In the genomic region with DNA sequence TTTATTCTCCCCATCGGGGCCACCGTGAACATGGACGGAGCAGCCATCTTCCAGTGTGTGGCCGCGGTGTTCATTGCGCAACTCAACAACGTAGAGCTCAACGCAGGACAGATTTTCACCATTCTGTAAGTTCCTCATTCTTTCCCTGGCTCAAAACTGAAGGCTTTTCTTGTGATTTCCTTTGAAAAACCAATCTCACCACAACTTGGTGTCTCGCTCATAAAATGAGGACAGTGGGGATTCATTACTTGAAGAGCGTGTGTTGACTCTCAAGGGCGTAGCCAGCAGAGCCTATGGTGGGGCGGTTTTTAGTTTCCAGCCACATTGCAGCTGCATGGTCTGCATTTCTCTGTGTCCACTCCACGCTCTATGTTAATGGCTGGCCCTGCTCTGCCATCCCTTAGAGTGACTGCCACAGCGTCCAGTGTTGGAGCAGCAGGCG, we compare ENCODE assay signal across 15 cellular contexts. TPM values are rescaled to one million over a fixed set of nuclear protein-coding genes. Genes with fewer than 3 reads are reported as not detected.
DNase-seq lines count a peak whose midpoint lies in the region; ATAC-seq and TF ChIP-seq lines count a peak whose summit lies in the region.
"Had no signal": no experiment of that assay in that cellular context is flagged by ENCODE, and none has a peak within 500 bp of the region (broad histone marks: within the 10 kb centered on the region; RNA-seq: fewer than 3 reads in every experiment).

No MANE protein-coding gene starts in this region.

- no peak overlapping the region for H3K4me3 Mint-ChIP-seq in Caco-2 (ENCODE audit: unreplicated experiment)
- H3K4me3 Mint-ChIP-seq: activated naive CD8-positive, alpha-beta T cell treated with anti-CD3 and anti-CD28 coated beads, Interleukin-2, amount 10 ng/mL, durations not matched to agents 7 days and 5 days had no signal

- H3K4ac ChIP-seq in mesendoderm (ENCODE audit: low read depth, low read length), result no peak overlapping the region

- H3K27me3 Mint-ChIP-seq in Caco-2 (ENCODE audit: insufficient read depth, unreplicated experiment), result no peaks in the 10 kb centered on the region
- H3K27me3 Mint-ChIP-seq: activated naive CD8-positive, alpha-beta T cell treated with anti-CD3 and anti-CD28 coated beads, Interleukin-2, amount 10 ng/mL, durations not matched to agents 7 days and 5 days had no signal

- no peak overlapping the region for H2BK15ac ChIP-seq in mesendoderm (replicated peaks; ENCODE audit: low read depth)

- no peak overlapping the region for H2AK5ac ChIP-seq in mesendoderm (ENCODE audit: low read length)

- no peak for TF ChIP-seq EP300 in upper lobe of left lung (IDR thresholded peaks at IDR 0.05)

- H3K79me2 ChIP-seq in mesendoderm (ENCODE audit: control insufficient read depth, insufficient read depth, low read length), result no peaks in the 10 kb centered on the region

- H3K27me3 ChIP-seq in colonic mucosa, result no peaks in the 10 kb centered on the region
- no peaks in the 10 kb centered on the region for H3K27me3 ChIP-seq in mesendoderm (ENCODE audit: insufficient read depth, low read length, poor library complexity)
- H3K27me3 ChIP-seq in upper lobe of left lung, result no peaks in the 10 kb centered on the region
- H3K27me3 ChIP-seq in Caco-2 (replicated peaks; ENCODE audit: control insufficient read depth, insufficient read depth, low read length), result no peaks in the 10 kb centered on the region
- H3K27me3 ChIP-seq: esophagus muscularis mucosa, tibial nerve had no signal

- POLR2A ChIA-PET in Caco-2 (lab: Charles Lee), result no interaction called here

- H3K4me1 Mint-ChIP-seq in Caco-2 (ENCODE audit: low read depth, unreplicated experiment), result peaks cover 9% of the 10 kb centered on the region

- no peak overlapping the region for H2BK120ac ChIP-seq in mesendoderm (ENCODE audit: low read depth, low read length)

- no peak for TF ChIP-seq POLR2A in upper lobe of left lung (IDR thresholded peaks at IDR 0.05)

- CTCF ChIA-PET in Caco-2 (lab: Charles Lee), result interaction anchor here (1.3 kb wide), 1 partner anchor 22 kb away, joined by 4 read pairs; no protein-coding TSS in a partner anchor

- H3K27ac Mint-ChIP-seq in activated naive CD4-positive, alpha-beta T cell treated with anti-CD3 and anti-CD28 coated beads, Interleukin-2, amount 50 U/mL, for 72 hours, result peak overlapping the region; percentile 25 to 31
- H3K27ac Mint-ChIP-seq in Caco-2 (ENCODE audit: unreplicated experiment), result no peak overlapping the region
- H3K27ac Mint-ChIP-seq: activated naive CD8-positive, alpha-beta T cell treated with anti-CD3 and anti-CD28 coated beads, Interleukin-2, amount 10 ng/mL, durations not matched to agents 7 days and 5 days had no signal

- peak overlapping the region; percentile 22 for H3K56ac ChIP-seq in mesendoderm (ENCODE audit: low read length)

- BruUV-seq in Caco-2 (replicated peaks; lab: Mats Ljungman, UMichigan), result no TSS peak

- TF ChIP-seq CTCF in colonic mucosa (IDR thresholded peaks at IDR 0.05) (no peak), upper lobe of left lung (IDR thresholded peaks at IDR 0.05) (no peak), Caco-2 (IDR thresholded peaks at IDR 0.05; ENCODE audit: insufficient read depth in 1 of 2, low read depth in 1 of 2, low read length in 1 of 2, severe bottlenecking in 1 of 2, unreplicated experiment in 1 of 2) (no peak)

- no peak overlapping the region for H4K5ac ChIP-seq in mesendoderm (ENCODE audit: low read length)

- H3K36me3 ChIP-seq in colonic mucosa, result no peaks in the 10 kb centered on the region
- no peaks in the 10 kb centered on the region for H3K36me3 ChIP-seq in mesendoderm (ENCODE audit: control insufficient read depth, insufficient read depth, low read length)
- H3K36me3 ChIP-seq in upper lobe of left lung, result peaks cover 0 to 29% (median 10%) of the 10 kb centered on the region in 4 donors
- no peaks in the 10 kb centered on the region for H3K36me3 ChIP-seq in Caco-2 (ENCODE audit: control insufficient read depth, insufficient read depth, low read length)

- H3K18ac ChIP-seq in mesendoderm (ENCODE audit: low read length), result no peak overlapping the region

- no peak overlapping the region for H3K4me3 ChIP-seq in colonic mucosa
- no peak overlapping the region for H3K4me3 ChIP-seq in mesendoderm (ENCODE audit: low read length)
- H3K4me3 ChIP-seq in upper lobe of left lung, result peak overlapping the region in 1 of 4 donors; percentile 8
- H3K4me3 ChIP-seq in Caco-2 (ENCODE audit: low read depth, low read length), result no peak overlapping the region
- H3K4me3 ChIP-seq: esophagus muscularis mucosa, tibial nerve had no signal

- no peak overlapping the region for H3K4me2 ChIP-seq in mesendoderm (ENCODE audit: low read length)

- H3K9me3 Mint-ChIP-seq in activated naive CD4-positive, alpha-beta T cell treated with anti-CD3 and anti-CD28 coated beads, Interleukin-2, amount 50 U/mL, for 72 hours, result no peaks in the 10 kb centered on the region
- no peaks in the 10 kb centered on the region for H3K9me3 Mint-ChIP-seq in Caco-2 (ENCODE audit: unreplicated experiment)
- H3K9me3 Mint-ChIP-seq: activated naive CD8-positive, alpha-beta T cell treated with anti-CD3 and anti-CD28 coated beads, Interleukin-2, amount 10 ng/mL, durations not matched to agents 7 days and 5 days had no signal

- no peak overlapping the region for H3K9ac ChIP-seq in colonic mucosa (ENCODE audit: low read depth in 2 of 2, low read length in 2 of 2)
- H3K9ac ChIP-seq in mesendoderm (ENCODE audit: low read length), result no peak overlapping the region

- DNase-seq in activated naive CD4-positive, alpha-beta T cell treated with anti-CD3 and anti-CD28 coated beads, Interleukin-2, amount 50 U/mL, for 72 hours (ENCODE audit: low spot score in 2 of 2), result no peak
- no peak for DNase-seq in activated naive CD4-positive, alpha-beta T cell (lab: John Stamatoyannopoulos, UW)
- no peak for DNase-seq in colonic mucosa
- DNase-seq in mesendoderm, result no peak
- peak in 1 of 2 donors; percentile 67 for DNase-seq in upper lobe of left lung
- DNase-seq in NCI-H187 treated with DMSO at 0.1 percent for 48 hours (lab: John Stamatoyannopoulos, UW), result no peak
- no peak for DNase-seq in Caco-2
- DNase-seq: activated naive CD8-positive, alpha-beta T cell treated with anti-CD3 and anti-CD28 coated beads, Interleukin-2, amount 10 ng/mL, durations not matched to agents 7 days and 5 days; DMS 273 treated with DMSO at 0.1 percent for 48 hours; NCI-H1417; NCI-H524 treated with DMSO at 0.1 percent for 48 hours had no signal

- no peaks in the 10 kb centered on the region for H3K4me1 ChIP-seq in colonic mucosa
- peaks cover 3% of the 10 kb centered on the region for H3K4me1 ChIP-seq in mesendoderm (ENCODE audit: control insufficient read depth, low read depth, low read length)
- no peaks in the 10 kb centered on the region for H3K4me1 ChIP-seq in upper lobe of left lung
- H3K4me1 ChIP-seq in Caco-2, result peaks cover 8% of the 10 kb centered on the region; the same call in 1 of the 2 replicates
- H3K4me1 ChIP-seq: esophagus muscularis mucosa, tibial nerve had no signal

- H4K8ac ChIP-seq in mesendoderm (ENCODE audit: low read depth, low read length), result no peak overlapping the region

- H3K9me3 ChIP-seq in colonic mucosa (no peaks in the 10 kb centered on the region), upper lobe of left lung (no peaks in the 10 kb centered on the region), Caco-2 (peaks cover 3% of the 10 kb centered on the region; the same call in 1 of the 2 replicates)
- H3K9me3 ChIP-seq: esophagus muscularis mucosa, tibial nerve had no signal

- H3K36me3 Mint-ChIP-seq in activated naive CD4-positive, alpha-beta T cell treated with anti-CD3 and anti-CD28 coated beads, Interleukin-2, amount 50 U/mL, for 72 hours, result peaks cover 14 to 29% of the 10 kb centered on the region in 2 donors
- peaks cover 18% of the 10 kb centered on the region for H3K36me3 Mint-ChIP-seq in Caco-2 (ENCODE audit: insufficient read depth, unreplicated experiment)

- intact Hi-C loops in colonic mucosa (cut with DNase I), result no loop called here
- intact Hi-C loops in Caco-2 (cut with micrococcal nuclease; ENCODE audit: unreplicated experiment), result no loop called here

- WGBS in mesendoderm (ENCODE audit: extremely low coverage, insufficient coverage, low lambda C conversion rate), result no CpG with 5 or more reads among the region's 15 CpGs
- WGBS in upper lobe of left lung, 2 donors, result 76 to 82% methylated on average over 15 of the region's 15 CpGs

- no peak overlapping the region for H3K23ac ChIP-seq in mesendoderm (ENCODE audit: low read length)

- ATAC-seq in activated naive CD4-positive, alpha-beta T cell treated with anti-CD3 and anti-CD28 coated beads, Interleukin-2, amount 50 U/mL, for 72 hours, result no peak
- ATAC-seq in upper lobe of left lung (ENCODE audit: low FRiP score in 2 of 2) (peak; percentile 44 to 83), HG03354 (IDR thresholded peaks at IDR 0.05; ENCODE audit: poor library complexity, severe bottlenecking, unreplicated experiment) (no peak)

- H2BK5ac ChIP-seq in mesendoderm (ENCODE audit: low read length), result no peak overlapping the region

- H3K79me1 ChIP-seq in mesendoderm (ENCODE audit: low read length), result no peaks in the 10 kb centered on the region

- H3K27ac ChIP-seq in colonic mucosa, result peak overlapping the region; percentile 4
- H3K27ac ChIP-seq in mesendoderm (ENCODE audit: low read depth, low read length), result no peak overlapping the region
- peak overlapping the region; percentile 49 to 74 (median 68) for H3K27ac ChIP-seq in upper lobe of left lung
- H3K27ac ChIP-seq: VCaP had no signal

RNA-seq across cellular contexts. Expression of a gene that starts 29.0 kb away (rescaled TPM):
- 10 to 100 TPM in 1 of 2 donors, 1 to 10 TPM in 1; 4.1 to 16.9 TPM for total RNA-seq in activated naive CD4-positive, alpha-beta T cell treated with anti-CD3 and anti-CD28 coated beads, Interleukin-2, amount 50 U/mL, for 72 hours
- 10 to 100 TPM; 13.7 to 32.4 TPM for total RNA-seq in colonic mucosa
- 0.59 TPM for polyA plus RNA-seq in mesendoderm (2013, experiment 1 of 2)
- polyA plus RNA-seq in mesendoderm (2013, experiment 2 of 2), result 0.69 TPM
- total RNA-seq in upper lobe of left lung, result 10 to 100 TPM in 3 of 6 donors, 1 to 10 TPM in 3; 5.2 to 15.2 (median 9.7) TPM
- 28.6 and 35.0 TPM in 2 replicates for total RNA-seq in Caco-2 (2022)

RNA-seq across cellular contexts. Expression of a gene that starts 38.1 kb away (rescaled TPM):
- 1 to 10 TPM; 4.1 to 4.2 TPM for total RNA-seq in activated naive CD4-positive, alpha-beta T cell treated with anti-CD3 and anti-CD28 coated beads, Interleukin-2, amount 50 U/mL, for 72 hours
- 1 to 10 TPM; 7.1 to 8.5 TPM for total RNA-seq in colonic mucosa
- 9.3 TPM for polyA plus RNA-seq in mesendoderm (2013, experiment 1 of 2)
- polyA plus RNA-seq in mesendoderm (2013, experiment 2 of 2), result 9.4 TPM
- total RNA-seq in upper lobe of left lung, result 10 to 100 TPM in 5 of 6 donors, 1 to 10 TPM in 1; 9.4 to 24.1 (median 13.3) TPM
- 12.9 and 14.0 TPM in 2 replicates for total RNA-seq in Caco-2 (2022)

Comparison
In these comparisons a context has a peak if more than half of its experiments do, and no peak if none do; other contexts are left out.
1. ATAC-seq: peak in upper lobe of left lung (2 of 2); none in activated naive CD4-positive, alpha-beta T cell treated with anti-CD3 and anti-CD28 coated beads, Interleukin-2, amount 50 U/mL, for 72 hours (0 of 2) and HG03354 (single experiment).